ENCODE assay signal across 15 cellular contexts in genomic region chr13:45584816-45585215, GRCh38. TPM values are rescaled to one million over a fixed set of nuclear protein-coding genes. Genes with fewer than 3 reads are reported as not detected.
A peak's percentile ranks its signal among the peaks of the same experiment; 100 is the strongest.
DNase-seq lines count a peak whose midpoint lies in the region; ATAC-seq, FAIRE-seq and TF ChIP-seq lines count a peak whose summit lies in the region.
"Had no signal": no experiment of that assay in that cellular context is flagged by ENCODE, and none has a peak within 500 bp of the region (broad histone marks: within the 10 kb centered on the region; RNA-seq: fewer than 3 reads in every experiment).

No MANE protein-coding gene starts in this region.

- H3K36me3 ChIP-seq in GM06990 (ENCODE audit: control insufficient read depth, insufficient read depth, low read length): no peaks in the 10 kb centered on the region

- no peak for DNase-seq in AG09319 (ENCODE audit: extremely low read depth, low read depth)
- DNase-seq in GM06990 (ENCODE audit: extremely low read depth, insufficient read length): no peak
- peak; percentile 17 for DNase-seq in RPMI7951 (ENCODE audit: low read depth)
- DNase-seq in foreskin fibroblast: no peak
- DNase-seq in SK-N-DZ (ENCODE audit: low spot score): no peak
- no peak for DNase-seq in GM12891 (ENCODE audit: insufficient read length, low spot score)
- DNase-seq: activated naive CD4-positive, alpha-beta T cell; CD8-positive, alpha-beta T cell; GOT3; islet precursor cell; natural killer cell; NCI-H146 had no signal

- no peak for FAIRE-seq in GM12891 (lab: Jason Lieb, UNC)

- TF ChIP-seq CTCF in AG09319 (IDR thresholded peaks at IDR 0.05; ENCODE audit: low read depth, low read length) (peak; percentile 16), GM06990 (IDR thresholded peaks at IDR 0.05; ENCODE audit: insufficient read depth, low read length, poor library complexity, severe bottlenecking) (peak; percentile 5), foreskin fibroblast (IDR thresholded peaks at IDR 0.05; ENCODE audit: low read depth, low read length) (peak; percentile 7)

- no peak for ATAC-seq in GM18873 (IDR thresholded peaks at IDR 0.05; ENCODE audit: low FRiP score, unreplicated experiment)
- ATAC-seq in GM21619 (IDR thresholded peaks at IDR 0.05; ENCODE audit: unreplicated experiment): no peak
- ATAC-seq: CD8-positive, alpha-beta T cell; natural killer cell had no signal

- H3K27me3 ChIP-seq in GM06990 (replicated peaks; ENCODE audit: control insufficient read depth, insufficient read depth, low read length): no peaks in the 10 kb centered on the region; the same call in 1 of the 2 replicates

- H3K4me3 ChIP-seq in GM06990 (replicated peaks; ENCODE audit: low read depth, low read length) (no peak overlapping the region), foreskin fibroblast (ENCODE audit: low read depth in 1 of 2, low read length in 2 of 2) (no peak overlapping the region)
- H3K4me3 ChIP-seq: skin epidermis had no signal

- TF ChIP-seq POLR2A in GM12891 (IDR thresholded peaks at IDR 0.05; ENCODE audit: low read depth, low read length): no peak

TF ChIP-seq in GM12891, 5 proteins besides CTCF, POLR2A, EP300 and RAD21:
- TF ChIP-seq SPI1 (IDR thresholded peaks at IDR 0.05; ENCODE audit: low read depth, low read length) (no peak), POLR2AphosphoS5 (IDR thresholded peaks at IDR 0.05; ENCODE audit: low read depth, low read length) (no peak)

RNA-seq across cellular contexts. Expression of gene ERICH6B, which starts 30.7 kb away (rescaled TPM):
- not detected in 2 replicates for total RNA-seq in RPMI7951 (2014; rRNA removed; shearing (Covaris generic))
- polyA plus RNA-seq in SK-N-DZ (2014; cell fraction: cytosol; rRNA removed): not detected in 2 replicates
- 0.12 TPM in 1 of 2 replicates, not detected in the other for polyA plus RNA-seq in SK-N-DZ (2014; cell fraction: nucleus; rRNA removed)
- polyA plus RNA-seq in GM12891 (2012; ENCODE audit: low read depth, missing spikeins): not detected
- total RNA-seq: CD8-positive, alpha-beta T cell; natural killer cell had no signal
